Comparison of ENCODE assay signal across 9 cellular contexts in the genomic region with DNA sequence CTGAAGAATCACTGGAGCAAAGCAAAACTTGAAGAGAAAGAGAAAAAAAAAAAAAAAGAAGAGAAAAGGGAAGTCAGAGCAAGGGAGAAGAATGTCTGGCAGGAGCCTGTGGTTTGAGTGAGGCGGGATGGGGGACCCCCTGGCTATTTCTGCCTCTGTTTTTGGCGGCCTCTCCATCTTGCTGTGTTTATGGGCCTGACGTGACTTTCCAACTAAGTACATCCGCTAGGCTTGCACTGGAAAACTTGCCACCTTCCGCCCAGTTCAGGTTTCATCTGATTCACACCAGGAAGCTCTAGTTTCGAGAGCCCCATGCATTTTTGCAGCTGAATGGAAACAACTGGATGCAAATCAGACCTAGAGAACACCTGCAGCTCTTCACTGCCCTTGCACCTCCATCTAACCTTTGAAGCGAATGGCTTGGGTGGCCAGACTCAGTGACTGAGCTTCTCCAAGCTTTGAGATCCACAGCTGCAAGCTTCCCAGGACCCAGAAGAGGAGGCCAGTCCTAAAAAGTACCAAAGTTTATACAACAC. TPM values are rescaled to one million over a fixed set of nuclear protein-coding genes. Genes with fewer than 3 reads are reported as not detected.
DNase-seq lines count a peak whose midpoint lies in the region; ATAC-seq and TF ChIP-seq lines count a peak whose summit lies in the region.
"Had no signal": no experiment of that assay in that cellular context is flagged by ENCODE, and none has a peak within 500 bp of the region (broad histone marks: within the 10 kb centered on the region; RNA-seq: fewer than 3 reads in every experiment).

No MANE protein-coding gene starts in this region.

- no peaks in the 10 kb centered on the region for H3K4me1 ChIP-seq in prostate gland (replicated peaks)
- no peaks in the 10 kb centered on the region for H3K4me1 ChIP-seq in foreskin keratinocyte

- H3K27me3 ChIP-seq in prostate gland (replicated peaks; ENCODE audit: insufficient read depth) (no peaks in the 10 kb centered on the region), foreskin keratinocyte (peaks cover 5% of the 10 kb centered on the region)

- no peaks in the 10 kb centered on the region for H3K9me3 ChIP-seq in prostate gland

- WGBS in prostate gland = 29% methylated on average over 7 of the region's 7 CpGs

- peak; percentile 82 for DNase-seq in EH (ENCODE audit: low read depth)
- peak; percentile 35 for DNase-seq in epithelial cell of esophagus (ENCODE audit: low read depth)
- DNase-seq in prostate gland (ENCODE audit: low spot score) = no peak
- DNase-seq in activated naive CD4-positive, alpha-beta T cell treated with Interleukin-2 at 50 U/mL for 16 hours = no peak
- no peak for DNase-seq in NCI-H345 treated with DMSO at 0.1 percent for 48 hours (lab: John Stamatoyannopoulos, UW; ENCODE audit: unreplicated experiment)
- DNase-seq in foreskin keratinocyte = no peak

- no peaks in the 10 kb centered on the region for H3K36me3 ChIP-seq in prostate gland

- intact Hi-C loops in prostate gland (cut with DNase I) = no loop called here

- no peak overlapping the region for H3K4me3 ChIP-seq in epithelial cell of esophagus (ENCODE audit: low read length)
- H3K4me3 ChIP-seq in prostate gland = no peak overlapping the region

- peak; percentile 91 for ATAC-seq in GM21529 (IDR thresholded peaks at IDR 0.05; ENCODE audit: unreplicated experiment)
- peak; percentile 67 for ATAC-seq in HG03565 (IDR thresholded peaks at IDR 0.05; ENCODE audit: unreplicated experiment)
- no peak for ATAC-seq in foreskin keratinocyte

- no peak for TF ChIP-seq POLR2A in prostate gland (IDR thresholded peaks at IDR 0.05)

- H3K27ac ChIP-seq in prostate gland = no peak overlapping the region
- no peak overlapping the region for H3K27ac ChIP-seq in foreskin keratinocyte

- TF ChIP-seq CTCF in epithelial cell of esophagus (IDR thresholded peaks at IDR 0.05; ENCODE audit: insufficient read depth, low read depth, low read length, missing control alignments) = no peak
- no peak for TF ChIP-seq CTCF in prostate gland (IDR thresholded peaks at IDR 0.05)
- no peak for TF ChIP-seq CTCF in foreskin keratinocyte (conservative IDR thresholded peaks at IDR 0.05)

RNA-seq across cellular contexts. Expression of gene TBX15, which starts 28.0 kb away (rescaled TPM):
- total RNA-seq in prostate gland (under 1 TPM; 0.40 to 0.87 TPM), foreskin keratinocyte (not detected in 2 replicates)
- polyA plus RNA-seq in foreskin keratinocyte = not detected in 2 replicates
- total RNA-seq: endothelial cell of umbilical vein had no signal

Comparison
In these comparisons a context has a peak if more than half of its experiments do, and no peak if none do; other contexts are left out.
1. DNase-seq: peak in EH (single experiment) and epithelial cell of esophagus (single experiment); none in prostate gland (single experiment), activated naive CD4-positive, alpha-beta T cell treated with Interleukin-2 at 50 U/mL for 16 hours (single experiment), NCI-H345 treated with DMSO at 0.1 percent for 48 hours (single experiment) and foreskin keratinocyte (0 of 2).